In the genomic region with DNA sequence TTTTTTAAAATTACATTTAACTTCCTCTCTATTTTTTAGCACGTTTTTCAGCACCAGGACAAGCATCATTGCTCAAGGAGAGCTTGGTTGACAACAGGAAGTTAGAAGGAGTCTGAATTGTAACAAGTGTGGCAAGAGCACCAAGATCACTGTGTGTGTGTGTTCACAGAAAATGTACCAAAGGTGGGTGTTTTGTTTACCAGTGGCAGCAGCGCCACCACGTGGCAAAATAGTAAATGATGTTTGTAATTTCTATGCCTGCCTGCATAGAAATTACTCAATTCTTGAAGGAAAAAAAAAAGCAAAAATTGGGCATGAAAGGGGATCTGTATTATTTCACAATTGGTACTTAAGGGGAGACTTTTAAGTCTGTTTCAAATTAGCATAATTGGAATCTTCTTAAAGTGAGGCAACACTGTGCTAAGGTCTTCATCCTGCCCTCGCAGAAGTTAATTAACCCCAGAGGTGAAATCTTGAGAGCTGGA, we compare ENCODE assay signal across 8 cellular contexts. TPM values are rescaled to one million over a fixed set of nuclear protein-coding genes. Genes with fewer than 3 reads are reported as not detected.
DNase-seq lines count a peak whose midpoint lies in the region; ATAC-seq and TF ChIP-seq lines count a peak whose summit lies in the region.

No MANE protein-coding gene starts in this region.

- H3K4me1 Mint-ChIP-seq in mesothelial cell of epicardium, result no peaks in the 10 kb centered on the region

- no peaks in the 10 kb centered on the region for H3K27me3 Mint-ChIP-seq in mesothelial cell of epicardium (ENCODE audit: low read depth)

- no peaks in the 10 kb centered on the region for H3K36me3 ChIP-seq in ACC112 (ENCODE audit: insufficient read depth, low read length)

- H3K79me2 ChIP-seq in ACC112 (ENCODE audit: control insufficient read depth, insufficient read depth, low read length, unreplicated experiment), result no peaks in the 10 kb centered on the region

- no peaks in the 10 kb centered on the region for H3K4me1 ChIP-seq in ACC112 (ENCODE audit: control insufficient read depth, insufficient read depth, low read length, unreplicated experiment)

- H3K27ac ChIP-seq in ACC112 (ENCODE audit: low read depth, low read length), result no peak overlapping the region

- no peak for TF ChIP-seq POLR2A in GM18505 (IDR thresholded peaks at IDR 0.05; ENCODE audit: borderline replicate concordance, extremely low read depth, insufficient read depth, insufficient read length)

- no peak overlapping the region for H3K27ac Mint-ChIP-seq in mesothelial cell of epicardium

- TF ChIP-seq CTCF in mesothelial cell of epicardium (IDR thresholded peaks at IDR 0.05; ENCODE audit: unreplicated experiment), result peak; percentile 80

- H3K36me3 Mint-ChIP-seq in mesothelial cell of epicardium, result no peaks in the 10 kb centered on the region

- DNase-seq in NCI-H446 treated with DMSO at 0.1 percent for 48 hours (lab: John Stamatoyannopoulos, UW) (peak; percentile 52), ecto neural progenitor cell (ENCODE audit: low spot score) (peak; percentile 67), mesothelial cell of epicardium (ENCODE audit: low spot score in 2 of 2, unreplicated experiment in 2 of 2) (peak in 1 of 2 experiments; percentile 64)
- peak; percentile 74 for DNase-seq in activated CD4-positive, alpha-beta T cell treated with anti-CD3 and anti-CD28 coated beads for 48 hours
- peak; percentile 22 to 26 for DNase-seq in stimulated activated CD8-positive, alpha-beta memory T cell treated with anti-CD3 and anti-CD28 coated beads, Interleukin-7, amount 100 ng/mL, for 4 hours (ENCODE audit: low read depth in 2 of 2)

- H3K4me3 ChIP-seq in ACC112 (ENCODE audit: low read depth, low read length), result no peak overlapping the region

- no peaks in the 10 kb centered on the region for H3K9me3 Mint-ChIP-seq in mesothelial cell of epicardium

- peak overlapping the region; percentile 39 for H2AFZ ChIP-seq in ACC112 (ENCODE audit: low read length, unreplicated experiment)

- H3K4me3 Mint-ChIP-seq in mesothelial cell of epicardium, result no peak overlapping the region

- H3K27me3 ChIP-seq in ACC112 (ENCODE audit: insufficient read depth, low read length), result no peaks in the 10 kb centered on the region

- ATAC-seq in GM18505 (IDR thresholded peaks at IDR 0.05; ENCODE audit: unreplicated experiment), result peak; percentile 72
- peak; percentile 75 for ATAC-seq in HG03432 (IDR thresholded peaks at IDR 0.05; ENCODE audit: unreplicated experiment)

RNA-seq across cellular contexts. Expression of gene U2SURP, which starts 7.4 kb away (rescaled TPM):
- total RNA-seq in mesothelial cell of epicardium, result 141 to 147 TPM (median 141 TPM) in 3 replicates

RNA-seq across cellular contexts. Expression of gene PAQR9, which starts 30.5 kb away (rescaled TPM):
- 0.09 to 0.18 TPM in 2 of 3 replicates, not detected in the other for total RNA-seq in mesothelial cell of epicardium
